11 cellular contexts compared by ENCODE assay signal in genomic region chr7:106365252-106366005, GRCh38.
DNase-seq lines count a peak whose midpoint lies in the region; ATAC-seq and TF ChIP-seq lines count a peak whose summit lies in the region.
"Had no signal": no experiment of that assay in that cellular context is flagged by ENCODE, and none has a peak within 500 bp of the region (broad histone marks: within the 10 kb centered on the region; RNA-seq: fewer than 3 reads in every experiment).

No MANE protein-coding gene starts in this region.

- CTCF ChIA-PET in activated naive CD4-positive, alpha-beta T cell treated with anti-CD3 and anti-CD28 coated beads for 36 hours (lab: Charles Lee): interaction anchor here (0.5 to 1.1 kb wide), 4 partner anchors 16 to 763 kb away, joined by 3 to 5 read pairs (median 4); no protein-coding TSS in a partner anchor
- CTCF ChIA-PET in activated naive CD4-positive, alpha-beta T cell treated with anti-CD3 and anti-CD28 coated beads, Interleukin-2, amount 10 ng/mL, durations not matched to agents 7 days and 5 days (lab: Charles Lee): interaction anchor here (0.6 kb wide), 1 partner anchor 583 kb away, joined by 3 read pairs; no protein-coding TSS in a partner anchor

- H3K4me3 Mint-ChIP-seq in activated naive CD4-positive, alpha-beta T cell treated with anti-CD3 and anti-CD28 coated beads for 36 hours: no peak overlapping the region
- no peak overlapping the region for H3K4me3 Mint-ChIP-seq in activated naive CD4-positive, alpha-beta T cell treated with anti-CD3 and anti-CD28 coated beads, Interleukin-2, amount 10 ng/mL, durations not matched to agents 7 days and 5 days

- H3K4me1 ChIP-seq in transverse colon (peaks cover 0 to 10% (median 7%) of the 10 kb centered on the region in 4 donors), HAP-1 (no peaks in the 10 kb centered on the region)

- H3K36me3 ChIP-seq in transverse colon (no peaks in the 10 kb centered on the region), HAP-1 (replicated peaks) (no peaks in the 10 kb centered on the region)

- peak; percentile 84 for ATAC-seq in HG03442 (IDR thresholded peaks at IDR 0.05; ENCODE audit: unreplicated experiment)
- ATAC-seq: Panc1 had no signal

- intact Hi-C loops in activated naive CD4-positive, alpha-beta T cell treated with anti-CD3 and anti-CD28 coated beads for 36 hours (cut with micrococcal nuclease): loop anchor here (5.0 to 10.0 kb wide), 2 partner anchors 297 to 1449 kb away; partner anchors contain the start of gene CCDC71L
- intact Hi-C loops in transverse colon (cut with DNase I; ENCODE audit: low total_unique reads): no loop called here

- no peak for TF ChIP-seq EP300 in transverse colon (IDR thresholded peaks at IDR 0.05; ENCODE audit: low read depth)

- H3K9me3 ChIP-seq in transverse colon (no peaks in the 10 kb centered on the region), HAP-1 (no peaks in the 10 kb centered on the region)

- TF ChIP-seq POLR2A in transverse colon (IDR thresholded peaks at IDR 0.05): no peak

- H3K27ac Mint-ChIP-seq in activated naive CD4-positive, alpha-beta T cell treated with anti-CD3 and anti-CD28 coated beads for 36 hours: no peak overlapping the region
- no peak overlapping the region for H3K27ac Mint-ChIP-seq in activated naive CD4-positive, alpha-beta T cell treated with anti-CD3 and anti-CD28 coated beads, Interleukin-2, amount 10 ng/mL, durations not matched to agents 7 days and 5 days

- H3K27me3 Mint-ChIP-seq in activated naive CD4-positive, alpha-beta T cell treated with anti-CD3 and anti-CD28 coated beads for 36 hours (ENCODE audit: low read depth): peaks cover 37% of the 10 kb centered on the region
- peaks cover 21% of the 10 kb centered on the region for H3K27me3 Mint-ChIP-seq in activated naive CD4-positive, alpha-beta T cell treated with anti-CD3 and anti-CD28 coated beads, Interleukin-2, amount 10 ng/mL, durations not matched to agents 7 days and 5 days

- no peak overlapping the region for H3K4me3 ChIP-seq in choroid plexus epithelial cell (ENCODE audit: low read depth, low read length)
- no peak overlapping the region for H3K4me3 ChIP-seq in transverse colon
- no peak overlapping the region for H3K4me3 ChIP-seq in HAP-1

- WGBS in transverse colon (ENCODE audit: low coverage in 1 of 2), 2 donors: 51% methylated on average over 3 of the region's 3 CpGs; no CpG with 5 or more reads in 1 of the 2 donors

- H3K4me1 Mint-ChIP-seq in activated naive CD4-positive, alpha-beta T cell treated with anti-CD3 and anti-CD28 coated beads for 36 hours (ENCODE audit: low read depth): peaks cover 44% of the 10 kb centered on the region
- H3K4me1 Mint-ChIP-seq in activated naive CD4-positive, alpha-beta T cell treated with anti-CD3 and anti-CD28 coated beads, Interleukin-2, amount 10 ng/mL, durations not matched to agents 7 days and 5 days: no peaks in the 10 kb centered on the region

- peaks cover 2% of the 10 kb centered on the region for H3K9me3 Mint-ChIP-seq in activated naive CD4-positive, alpha-beta T cell treated with anti-CD3 and anti-CD28 coated beads for 36 hours
- peaks cover 4% of the 10 kb centered on the region for H3K9me3 Mint-ChIP-seq in activated naive CD4-positive, alpha-beta T cell treated with anti-CD3 and anti-CD28 coated beads, Interleukin-2, amount 10 ng/mL, durations not matched to agents 7 days and 5 days

- TF ChIP-seq CTCF in choroid plexus epithelial cell (conservative IDR thresholded peaks at IDR 0.05; ENCODE audit: low read depth, low read length): no peak
- no peak for TF ChIP-seq CTCF in transverse colon (IDR thresholded peaks at IDR 0.05)

- H3K36me3 Mint-ChIP-seq in activated naive CD4-positive, alpha-beta T cell treated with anti-CD3 and anti-CD28 coated beads for 36 hours (ENCODE audit: low read depth): no peaks in the 10 kb centered on the region
- H3K36me3 Mint-ChIP-seq in activated naive CD4-positive, alpha-beta T cell treated with anti-CD3 and anti-CD28 coated beads, Interleukin-2, amount 10 ng/mL, durations not matched to agents 7 days and 5 days: no peaks in the 10 kb centered on the region

- in situ Hi-C loops in transverse colon (cut with MboI; ENCODE audit: low pct_ligation_motif_present in 1 of 4, low pct_unique_long_range_greater_than_20kb in 1 of 4, low sequenced_read_pairs in 3 of 4): no loop called here
- in situ Hi-C loops in HAP-1 (cut with MboI; ENCODE audit: low sequenced_read_pairs): no loop called here

- no peaks in the 10 kb centered on the region for H3K27me3 ChIP-seq in transverse colon
- no peaks in the 10 kb centered on the region for H3K27me3 ChIP-seq in HAP-1 (ENCODE audit: low read depth)

- peak; percentile 38 for DNase-seq in activated naive CD4-positive, alpha-beta T cell treated with anti-CD3 and anti-CD28 coated beads for 36 hours
- no peak for DNase-seq in activated naive CD4-positive, alpha-beta T cell treated with anti-CD3 and anti-CD28 coated beads, Interleukin-2, amount 10 ng/mL, durations not matched to agents 7 days and 5 days
- DNase-seq in choroid plexus epithelial cell (ENCODE audit: low read depth): peak; percentile 39
- peak; percentile 37 for DNase-seq in transverse colon
- DNase-seq in stimulated activated CD8-positive, alpha-beta memory T cell treated with anti-CD3 and anti-CD28 coated beads, Interleukin-4, amount 100 ng/mL, for 48 hours: no peak
- no peak for DNase-seq in DMS79 (lab: John Stamatoyannopoulos, UW)
- no peak for DNase-seq in HAP-1 (ENCODE audit: low spot score in 2 of 2)
- DNase-seq: activated naive CD4-positive, alpha-beta T cell; stimulated activated CD4-positive, alpha-beta T cell treated with anti-CD3 and anti-CD28 coated beads, Interleukin-15, amount 100 ng/mL, for 24 hours had no signal

- peak overlapping the region; percentile 51 to 61 (median 58) for H3K27ac ChIP-seq in transverse colon

Comparison
In these comparisons a context has a peak if more than half of its experiments do, and no peak if none do; other contexts are left out.
1. DNase-seq: peak in activated naive CD4-positive, alpha-beta T cell treated with anti-CD3 and anti-CD28 coated beads for 36 hours (single experiment), choroid plexus epithelial cell (single experiment) and transverse colon (single experiment); none in activated naive CD4-positive, alpha-beta T cell treated with anti-CD3 and anti-CD28 coated beads, Interleukin-2, amount 10 ng/mL, durations not matched to agents 7 days and 5 days (single experiment), stimulated activated CD8-positive, alpha-beta memory T cell treated with anti-CD3 and anti-CD28 coated beads, Interleukin-4, amount 100 ng/mL, for 48 hours (single experiment), DMS79 (single experiment) and HAP-1 (0 of 2).